In genomic region chr1:211951856-211952255, GRCh38 we compare ENCODE assay signal across 8 cellular contexts.
A peak's percentile ranks its signal among the peaks of the same experiment; 100 is the strongest.
DNase-seq lines count a peak whose midpoint lies in the region; ATAC-seq lines count a peak whose summit lies in the region.

No MANE protein-coding gene starts in this region.

- H3K4me3 ChIP-seq in esophagus (ENCODE audit: low read depth in 1 of 2, low read length in 2 of 2) = no peak overlapping the region

- ATAC-seq in GM21367 (IDR thresholded peaks at IDR 0.05; ENCODE audit: unreplicated experiment) (peak; percentile 93), HG03571 (IDR thresholded peaks at IDR 0.05; ENCODE audit: unreplicated experiment) (peak; percentile 96)

- peak overlapping the region; percentile 13 to 58 for H3K27ac ChIP-seq in esophagus (ENCODE audit: low read depth in 2 of 2, low read length in 1 of 2)

- H3K4me1 ChIP-seq in esophagus (ENCODE audit: control insufficient read depth in 2 of 2, insufficient read depth in 2 of 2, low read length in 1 of 2) = peaks cover 0 to 2% of the 10 kb centered on the region in 2 donors

- no peaks in the 10 kb centered on the region for H3K9me3 ChIP-seq in esophagus (ENCODE audit: control insufficient read depth in 2 of 2, insufficient read depth in 1 of 2, low read depth in 1 of 2, low read length in 1 of 2)

- H3K36me3 ChIP-seq in esophagus (ENCODE audit: control insufficient read depth in 2 of 2, insufficient read depth in 2 of 2, low read length in 1 of 2) = peaks cover 0 to 2% of the 10 kb centered on the region in 2 donors

- no peaks in the 10 kb centered on the region for H3K27me3 ChIP-seq in esophagus (ENCODE audit: control insufficient read depth in 1 of 2, insufficient read depth in 2 of 2, low read length in 2 of 2)

- intact Hi-C loops in posterior cingulate gyrus (cut with DNase I) = no loop called here

- DNase-seq in EH (ENCODE audit: low read depth) (peak; percentile 33), retina (no peak), posterior cingulate gyrus (no peak), NCI-H2227 (lab: John Stamatoyannopoulos, UW; ENCODE audit: unreplicated experiment) (no peak)
- DNase-seq in stimulated activated CD4-positive, alpha-beta T cell treated with anti-CD3 and anti-CD28 coated beads, Interleukin-2, amount 100 ng/mL, for 24 hours = no peak
